ENCODE assay signal across 8 cellular contexts in the genomic region with DNA sequence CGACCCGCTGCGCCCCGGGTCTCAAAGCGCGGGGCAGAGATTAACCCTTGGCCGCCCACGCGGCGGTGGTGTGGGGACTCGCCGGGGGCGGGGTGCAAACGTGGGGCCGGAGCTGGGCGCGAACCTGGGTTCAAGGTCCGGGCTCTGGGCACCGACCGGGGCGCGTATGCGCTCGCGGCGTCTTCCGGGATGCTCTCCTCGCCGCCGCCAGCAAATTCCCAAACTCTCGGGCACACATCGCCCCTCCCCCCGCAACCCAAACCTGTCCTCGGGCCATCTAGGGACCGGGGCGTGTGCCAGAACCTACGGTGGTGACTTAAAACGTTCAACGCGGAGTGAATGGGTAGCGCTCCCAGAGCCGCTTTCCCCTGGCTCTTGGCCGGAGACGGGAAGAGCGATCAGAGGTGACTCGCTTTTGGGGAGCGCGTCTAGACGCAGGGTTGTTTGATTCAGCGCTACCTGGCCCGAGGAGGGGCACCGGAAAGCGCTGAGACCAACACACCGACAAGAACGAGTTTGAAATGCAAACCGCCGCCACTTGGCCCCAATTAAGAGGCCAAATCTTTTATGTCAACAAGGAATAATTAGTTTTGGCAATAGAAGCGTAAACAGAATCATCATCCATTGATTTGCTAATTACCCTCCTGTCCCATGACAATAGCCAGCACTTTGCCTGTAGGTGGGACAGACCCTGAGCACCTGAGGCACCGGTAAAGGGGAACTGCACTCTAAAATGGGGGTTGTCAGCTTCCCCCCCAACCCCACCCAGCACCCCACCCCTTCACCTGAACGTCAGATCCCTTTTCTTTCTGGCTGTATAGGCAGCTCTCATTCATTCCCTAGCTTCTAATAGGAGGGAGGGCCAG. TPM values are rescaled to one million over a fixed set of nuclear protein-coding genes. Genes with fewer than 3 reads are reported as not detected.
DNase-seq lines count a peak whose midpoint lies in the region; ATAC-seq and TF ChIP-seq lines count a peak whose summit lies in the region.

No MANE protein-coding gene starts in this region.

- H3K36me3 Mint-ChIP-seq in activated B cell treated with CpG ODN at 0.5 μM for 24 hours (ENCODE audit: low read depth): peaks cover 2% of the 10 kb centered on the region
- no peaks in the 10 kb centered on the region for H3K36me3 Mint-ChIP-seq in osteocyte (ENCODE audit: unreplicated experiment)

- H3K9me3 Mint-ChIP-seq in activated B cell treated with CpG ODN at 0.5 μM for 24 hours (no peaks in the 10 kb centered on the region), osteocyte (ENCODE audit: unreplicated experiment) (no peaks in the 10 kb centered on the region)

- H3K4me3 ChIP-seq in HUES6 (ENCODE audit: low read depth, low read length) (peak overlapping the region; percentile 69), fibroblast of the aortic adventitia (ENCODE audit: low read depth, low read length) (peak overlapping the region; percentile 59)

- peak overlapping the region; percentile 82 for H3K4me3 Mint-ChIP-seq in activated B cell treated with CpG ODN at 0.5 μM for 24 hours
- peak overlapping the region; percentile 68 for H3K4me3 Mint-ChIP-seq in osteocyte (ENCODE audit: unreplicated experiment)

- no peaks in the 10 kb centered on the region for H3K9me3 ChIP-seq in HUES6 (ENCODE audit: control insufficient read depth, insufficient read depth, low read depth, low read length)

- H3K27me3 Mint-ChIP-seq in activated B cell treated with CpG ODN at 0.5 μM for 24 hours (peaks cover 1% of the 10 kb centered on the region), osteocyte (ENCODE audit: unreplicated experiment) (no peaks in the 10 kb centered on the region)

- H3K27ac Mint-ChIP-seq in activated B cell treated with CpG ODN at 0.5 μM for 24 hours: peak overlapping the region; percentile 46
- H3K27ac Mint-ChIP-seq in osteocyte (ENCODE audit: unreplicated experiment): no peak overlapping the region

- peaks cover 56% of the 10 kb centered on the region for H3K27me3 ChIP-seq in HUES6 (ENCODE audit: control insufficient read depth, insufficient read depth, low read length)

- H3K27ac ChIP-seq in HUES6 (ENCODE audit: low read depth, low read length): peak overlapping the region; percentile 99

- POLR2A ChIA-PET in activated B cell treated with CpG ODN at 0.5 μM for 24 hours (lab: Charles Lee): no interaction called here

- CTCF ChIA-PET in activated B cell treated with CpG ODN at 0.5 μM for 24 hours (lab: Charles Lee): no interaction called here

- H3K4me1 Mint-ChIP-seq in activated B cell treated with CpG ODN at 0.5 μM for 24 hours (peaks cover 36% of the 10 kb centered on the region), osteocyte (ENCODE audit: unreplicated experiment) (peaks cover 8% of the 10 kb centered on the region)

- peak; percentile 23 for DNase-seq in D341Med (ENCODE audit: low spot score)
- DNase-seq in activated B cell treated with CpG ODN at 0.5 μM for 24 hours: peak; percentile 39
- DNase-seq in fibroblast of the aortic adventitia (ENCODE audit: low read depth): no peak
- DNase-seq in osteocyte (ENCODE audit: extremely low spot score, unreplicated experiment): no peak
- no peak for DNase-seq in stimulated activated CD4-positive, alpha-beta T cell treated with anti-CD3 and anti-CD28 coated beads, Interleukin-1b, Interleukin-23, amount 100 ng/mL, for 48 hours

- no peak for ATAC-seq in activated B cell treated with CpG ODN at 0.5 μM for 24 hours (ENCODE audit: low read depth)
- no peak for ATAC-seq in GM21619 (IDR thresholded peaks at IDR 0.05; ENCODE audit: unreplicated experiment)
- ATAC-seq in GM21529 (IDR thresholded peaks at IDR 0.05; ENCODE audit: unreplicated experiment): no peak

- H3K4me1 ChIP-seq in HUES6 (ENCODE audit: control insufficient read depth, insufficient read depth, low read length): peaks cover 44% of the 10 kb centered on the region

- H3K9ac ChIP-seq in HUES6 (ENCODE audit: low read length): peak overlapping the region; percentile 97

- peaks cover 17% of the 10 kb centered on the region for H3K36me3 ChIP-seq in HUES6 (ENCODE audit: control insufficient read depth, insufficient read depth, low read length)

- TF ChIP-seq CTCF in activated B cell treated with CpG ODN at 0.5 μM for 24 hours (IDR thresholded peaks at IDR 0.05): no peak
- TF ChIP-seq CTCF in fibroblast of the aortic adventitia (IDR thresholded peaks at IDR 0.05; ENCODE audit: insufficient read depth, low read length): no peak
- TF ChIP-seq CTCF in osteocyte (IDR thresholded peaks at IDR 0.05): no peak

- intact Hi-C loops in activated B cell treated with CpG ODN at 0.5 μM for 24 hours (cut with micrococcal nuclease): loop anchor here (5.0 kb wide), 1 partner anchor 45 kb away; a partner anchor contains a TSS

RNA-seq across cellular contexts. Expression of a gene that starts 46.2 kb away (rescaled TPM):
- total RNA-seq in activated B cell treated with CpG ODN at 0.5 μM for 24 hours: 1.0 and 1.3 TPM in 2 replicates
- 0.63 and 0.65 TPM in 2 replicates for total RNA-seq in fibroblast of the aortic adventitia (ENCODE audit: low replicate concordance)
- 2.0 and 2.4 TPM in 2 replicates for total RNA-seq in osteocyte

Comparison
In these comparisons a context has a peak if more than half of its experiments do, and no peak if none do; other contexts are left out.
1. DNase-seq: peak in D341Med (single experiment) and activated B cell treated with CpG ODN at 0.5 μM for 24 hours (single experiment); none in fibroblast of the aortic adventitia (single experiment), osteocyte (single experiment) and stimulated activated CD4-positive, alpha-beta T cell treated with anti-CD3 and anti-CD28 coated beads, Interleukin-1b, Interleukin-23, amount 100 ng/mL, for 48 hours (single experiment).